In the genomic region with DNA sequence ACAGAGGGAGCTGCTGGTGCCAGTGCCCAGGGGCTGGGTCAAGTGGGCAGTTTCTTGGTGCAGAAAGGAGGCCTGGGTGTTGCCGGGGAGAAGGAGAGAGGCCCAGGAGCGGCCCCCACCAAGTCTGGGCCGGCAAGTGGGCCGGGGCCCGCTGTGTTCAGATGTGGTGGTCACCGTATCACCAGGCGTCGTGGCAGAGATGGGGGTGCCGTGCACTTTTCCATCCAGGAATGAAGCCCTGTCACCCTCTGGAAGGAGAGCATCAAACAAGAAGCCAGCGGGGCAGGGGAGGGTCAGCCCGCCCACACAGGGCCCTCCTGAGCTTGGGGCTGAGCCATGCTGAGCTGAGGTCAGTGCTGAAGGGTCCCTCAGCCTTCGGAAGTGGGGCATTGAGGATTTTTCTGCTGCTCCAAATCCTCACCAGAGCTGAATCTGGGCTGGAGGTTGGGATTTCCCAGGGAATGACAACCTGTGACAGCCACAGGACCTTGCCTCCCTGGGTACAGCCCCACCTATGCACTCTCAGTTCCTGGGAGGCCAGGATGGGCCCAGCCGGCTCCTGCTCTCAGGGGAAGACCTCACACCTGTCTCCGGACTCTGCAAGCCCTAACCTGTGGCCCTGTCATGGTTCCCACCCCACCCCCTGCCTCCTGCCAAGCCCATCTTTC, we compare ENCODE assay signal across 4 cellular contexts.
TF ChIP-seq lines count a peak whose summit lies in the region.

No MANE protein-coding gene starts in this region.

TF ChIP-seq in SK-N-SH, 30 proteins besides CTCF, POLR2A, EP300 and RAD21 (continues in another document):
- TF ChIP-seq FOXJ3 (CRISPR knock-in tag; IDR thresholded peaks at IDR 0.05) (no peak), NRF1 (IDR thresholded peaks at IDR 0.05; ENCODE audit: low read depth, low read length) (no peak), MAX (IDR thresholded peaks at IDR 0.05; ENCODE audit: low read depth) (no peak), GABPA (IDR thresholded peaks at IDR 0.05; ENCODE audit: low read depth) (no peak), TCF12 (IDR thresholded peaks at IDR 0.05) (no peak), SMC3 (IDR thresholded peaks at IDR 0.05; ENCODE audit: low read depth, low read length) (no peak), MEF2A (IDR thresholded peaks at IDR 0.05; ENCODE audit: borderline replicate concordance, low read depth) (no peak), CHD2 (IDR thresholded peaks at IDR 0.05; ENCODE audit: low read length, partially characterized antibody) (no peak)
- TF ChIP-seq, protein P1, sequence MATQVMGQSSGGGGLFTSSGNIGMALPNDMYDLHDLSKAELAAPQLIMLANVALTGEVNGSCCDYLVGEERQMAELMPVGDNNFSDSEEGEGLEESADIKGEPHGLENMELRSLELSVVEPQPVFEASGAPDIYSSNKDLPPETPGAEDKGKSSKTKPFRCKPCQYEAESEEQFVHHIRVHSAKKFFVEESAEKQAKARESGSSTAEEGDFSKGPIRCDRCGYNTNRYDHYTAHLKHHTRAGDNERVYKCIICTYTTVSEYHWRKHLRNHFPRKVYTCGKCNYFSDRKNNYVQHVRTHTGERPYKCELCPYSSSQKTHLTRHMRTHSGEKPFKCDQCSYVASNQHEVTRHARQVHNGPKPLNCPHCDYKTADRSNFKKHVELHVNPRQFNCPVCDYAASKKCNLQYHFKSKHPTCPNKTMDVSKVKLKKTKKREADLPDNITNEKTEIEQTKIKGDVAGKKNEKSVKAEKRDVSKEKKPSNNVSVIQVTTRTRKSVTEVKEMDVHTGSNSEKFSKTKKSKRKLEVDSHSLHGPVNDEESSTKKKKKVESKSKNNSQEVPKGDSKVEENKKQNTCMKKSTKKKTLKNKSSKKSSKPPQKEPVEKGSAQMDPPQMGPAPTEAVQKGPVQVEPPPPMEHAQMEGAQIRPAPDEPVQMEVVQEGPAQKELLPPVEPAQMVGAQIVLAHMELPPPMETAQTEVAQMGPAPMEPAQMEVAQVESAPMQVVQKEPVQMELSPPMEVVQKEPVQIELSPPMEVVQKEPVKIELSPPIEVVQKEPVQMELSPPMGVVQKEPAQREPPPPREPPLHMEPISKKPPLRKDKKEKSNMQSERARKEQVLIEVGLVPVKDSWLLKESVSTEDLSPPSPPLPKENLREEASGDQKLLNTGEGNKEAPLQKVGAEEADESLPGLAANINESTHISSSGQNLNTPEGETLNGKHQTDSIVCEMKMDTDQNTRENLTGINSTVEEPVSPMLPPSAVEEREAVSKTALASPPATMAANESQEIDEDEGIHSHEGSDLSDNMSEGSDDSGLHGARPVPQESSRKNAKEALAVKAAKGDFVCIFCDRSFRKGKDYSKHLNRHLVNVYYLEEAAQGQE (IDR thresholded peaks at IDR 0.05; ENCODE audit: low read depth, low read length) = no peak
- TF ChIP-seq, protein P2, sequence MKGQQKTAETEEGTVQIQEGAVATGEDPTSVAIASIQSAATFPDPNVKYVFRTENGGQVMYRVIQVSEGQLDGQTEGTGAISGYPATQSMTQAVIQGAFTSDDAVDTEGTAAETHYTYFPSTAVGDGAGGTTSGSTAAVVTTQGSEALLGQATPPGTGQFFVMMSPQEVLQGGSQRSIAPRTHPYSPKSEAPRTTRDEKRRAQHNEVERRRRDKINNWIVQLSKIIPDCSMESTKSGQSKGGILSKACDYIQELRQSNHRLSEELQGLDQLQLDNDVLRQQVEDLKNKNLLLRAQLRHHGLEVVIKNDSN (IDR thresholded peaks at IDR 0.05; ENCODE audit: borderline replicate concordance, low read depth) = no peak

TF ChIP-seq in SK-N-SH treated with all-trans-retinoic acid at 6 μM for 48 hours, 23 proteins besides CTCF, POLR2A, EP300 and RAD21:
- no peak for TF ChIP-seq TOX (CRISPR knock-in tag; IDR thresholded peaks at IDR 0.05; ENCODE audit: borderline replicate concordance)
- no peak for TF ChIP-seq TCF4 (CRISPR knock-in tag; IDR thresholded peaks at IDR 0.05; ENCODE audit: borderline replicate concordance)
- TF ChIP-seq POU6F1 (CRISPR knock-in tag; IDR thresholded peaks at IDR 0.05; ENCODE audit: borderline replicate concordance, low read depth) = no peak

TF ChIP-seq in GM12878, 131 proteins besides CTCF, POLR2A, EP300 and RAD21:
- no peak for TF ChIP-seq EGR1 (IDR thresholded peaks at IDR 0.05; ENCODE audit: borderline replicate concordance in 1 of 2, low read depth in 2 of 2, low read length in 2 of 2)
- TF ChIP-seq, protein P3, sequence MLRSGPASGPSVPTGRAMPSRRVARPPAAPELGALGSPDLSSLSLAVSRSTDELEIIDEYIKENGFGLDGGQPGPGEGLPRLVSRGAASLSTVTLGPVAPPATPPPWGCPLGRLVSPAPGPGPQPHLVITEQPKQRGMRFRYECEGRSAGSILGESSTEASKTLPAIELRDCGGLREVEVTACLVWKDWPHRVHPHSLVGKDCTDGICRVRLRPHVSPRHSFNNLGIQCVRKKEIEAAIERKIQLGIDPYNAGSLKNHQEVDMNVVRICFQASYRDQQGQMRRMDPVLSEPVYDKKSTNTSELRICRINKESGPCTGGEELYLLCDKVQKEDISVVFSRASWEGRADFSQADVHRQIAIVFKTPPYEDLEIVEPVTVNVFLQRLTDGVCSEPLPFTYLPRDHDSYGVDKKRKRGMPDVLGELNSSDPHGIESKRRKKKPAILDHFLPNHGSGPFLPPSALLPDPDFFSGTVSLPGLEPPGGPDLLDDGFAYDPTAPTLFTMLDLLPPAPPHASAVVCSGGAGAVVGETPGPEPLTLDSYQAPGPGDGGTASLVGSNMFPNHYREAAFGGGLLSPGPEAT (IDR thresholded peaks at IDR 0.05; ENCODE audit: low read depth) = no peak
- TF ChIP-seq SUZ12 (IDR thresholded peaks at IDR 0.05; ENCODE audit: unreplicated experiment) = no peak
- TF ChIP-seq SRF (IDR thresholded peaks at IDR 0.05; ENCODE audit: low read depth in 2 of 2, low read length in 2 of 2) = no peak
- TF ChIP-seq MYB (IDR thresholded peaks at IDR 0.05; ENCODE audit: borderline replicate concordance, low read depth, low read length) = no peak
- TF ChIP-seq PBX3 (IDR thresholded peaks at IDR 0.05; ENCODE audit: insufficient replicate concordance, low read depth, low read length) = no peak
- no peak for TF ChIP-seq YBX1 (IDR thresholded peaks at IDR 0.05)
- TF ChIP-seq POLR2AphosphoS2 (IDR thresholded peaks at IDR 0.05; ENCODE audit: low read depth, low read length) = no peak

TF ChIP-seq in HepG2, 621 proteins besides CTCF, POLR2A, EP300 and RAD21:
- TF ChIP-seq ZNF207 (IDR thresholded peaks at IDR 0.05; ENCODE audit: borderline replicate concordance) = no peak
- no peak for TF ChIP-seq CBX2 (IDR thresholded peaks at IDR 0.05; ENCODE audit: low read depth, low read length)
- no peak for TF ChIP-seq CBX2 (CRISPR knock-in tag; IDR thresholded peaks at IDR 0.05; ENCODE audit: low read depth)
- no peak for TF ChIP-seq ZBTB42 (CRISPR knock-in tag; IDR thresholded peaks at IDR 0.05)
- no peak for TF ChIP-seq ZNF232 (CRISPR knock-in tag; IDR thresholded peaks at IDR 0.05; ENCODE audit: borderline replicate concordance)
- no peak for TF ChIP-seq KDM6A (CRISPR knock-in tag; IDR thresholded peaks at IDR 0.05; ENCODE audit: low read depth)
- no peak for TF ChIP-seq ZNF775 (CRISPR knock-in tag; IDR thresholded peaks at IDR 0.05; ENCODE audit: borderline replicate concordance)
- no peak for TF ChIP-seq ZNF782 (CRISPR knock-in tag; IDR thresholded peaks at IDR 0.05; ENCODE audit: borderline replicate concordance)
